ENCODE assay signal across 8 cellular contexts in the genomic region with DNA sequence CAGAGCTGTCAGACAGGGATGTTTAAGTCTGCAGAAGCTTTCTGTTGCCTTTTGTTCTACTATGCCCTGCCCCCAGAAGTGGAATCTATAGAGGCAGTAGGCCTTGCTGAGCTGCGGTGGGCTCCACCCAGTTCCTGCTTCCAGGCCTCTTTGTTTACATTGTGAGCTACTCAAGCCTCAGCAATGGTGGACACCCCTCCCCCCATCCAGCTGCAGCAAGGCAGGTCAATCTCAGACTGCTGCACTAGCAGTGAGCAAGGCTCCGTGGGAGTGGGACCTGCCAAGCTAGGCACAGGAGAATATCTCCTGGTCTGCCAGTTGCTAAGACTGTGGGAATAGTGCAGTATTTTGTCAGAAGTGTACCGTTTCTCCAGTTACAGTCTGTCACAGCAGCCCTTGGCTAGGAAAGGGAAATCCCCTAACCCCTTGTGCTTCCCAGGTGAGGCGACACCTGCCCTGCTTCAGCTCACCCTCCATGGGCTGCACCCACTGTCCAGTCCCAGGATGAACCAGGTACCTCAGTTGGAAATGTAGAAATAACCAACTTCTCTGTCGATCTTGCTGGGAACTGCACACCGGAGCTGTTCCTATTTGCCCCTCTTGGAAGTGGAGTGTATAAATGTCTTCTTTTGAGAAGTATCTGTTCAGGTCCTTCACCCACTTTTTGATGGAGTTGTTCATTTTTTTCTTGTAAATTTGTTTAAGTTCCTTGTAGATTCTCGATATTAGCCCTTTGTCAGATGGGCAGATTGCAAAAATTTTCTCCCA.
DNase-seq lines count a peak whose midpoint lies in the region; ATAC-seq, FAIRE-seq and TF ChIP-seq lines count a peak whose summit lies in the region.

No MANE protein-coding gene starts in this region.

- H3K27ac Mint-ChIP-seq in activated naive CD4-positive, alpha-beta T cell treated with anti-CD3 and anti-CD28 coated beads, Interleukin-2, amount 50 U/mL, for 72 hours: peak overlapping the region in 1 of 2 donors; percentile 20
- H3K27ac Mint-ChIP-seq in T-helper 1 cell treated with Interleukin-12 subunit alpha and Interleukin-12 subunit beta and Interleukin-4 antibody, amounts not matched to agents 30 μg/mL and 1 μg/mL, for 36 hours: peak overlapping the region; percentile 50

- DNase-seq in activated naive CD4-positive, alpha-beta T cell treated with Interleukin-2 at 50 U/mL for 16 hours: peak; percentile 17
- DNase-seq in activated naive CD4-positive, alpha-beta T cell treated with anti-CD3 and anti-CD28 coated beads, Interleukin-2, amount 50 U/mL, for 72 hours (ENCODE audit: low spot score in 2 of 2): no peak
- DNase-seq in endothelial cell of umbilical vein (ENCODE audit: low read depth, low spot score) (peak; percentile 72), small intestine (peak; percentile 24), occipital lobe (lab: John Stamatoyannopoulos, UW) (no peak)

- no peak for ATAC-seq in activated naive CD4-positive, alpha-beta T cell treated with anti-CD3 and anti-CD28 coated beads, Interleukin-2, amount 50 U/mL, for 72 hours
- no peak for ATAC-seq in HG02642 (IDR thresholded peaks at IDR 0.05; ENCODE audit: poor library complexity, unreplicated experiment)
- ATAC-seq in GM19324 (IDR thresholded peaks at IDR 0.05; ENCODE audit: low FRiP score, unreplicated experiment): no peak

- H3K4me1 Mint-ChIP-seq in T-helper 1 cell treated with Interleukin-12 subunit alpha and Interleukin-12 subunit beta and Interleukin-4 antibody, amounts not matched to agents 30 μg/mL and 1 μg/mL, for 36 hours (ENCODE audit: low read depth): peaks cover 36% of the 10 kb centered on the region

- H3K4me3 ChIP-seq in endothelial cell of umbilical vein (replicated peaks in 1 of 3; ENCODE audit: insufficient read depth in 1 of 3, low read depth in 1 of 3, low read length in 3 of 3) (no peak overlapping the region), small intestine (ENCODE audit: low read depth in 1 of 2, low read length in 2 of 2) (no peak overlapping the region)

- no peaks in the 10 kb centered on the region for H4K20me1 ChIP-seq in endothelial cell of umbilical vein (replicated peaks; ENCODE audit: control insufficient read depth, extremely low read depth, insufficient read depth, low read length)

- CTCF ChIA-PET in endothelial cell of umbilical vein (lab: Charles Lee): interaction anchor here (0.7 to 1.2 kb wide), 3 partner anchors 18 to 75 kb away, joined by 3 to 4 read pairs (median 3); no protein-coding TSS in a partner anchor

- no peak for TF ChIP-seq POLR2A in endothelial cell of umbilical vein (IDR thresholded peaks at IDR 0.05; ENCODE audit: low read depth, low read length)

- no peaks in the 10 kb centered on the region for H3K36me3 ChIP-seq in endothelial cell of umbilical vein (ENCODE audit: control insufficient read depth in 2 of 2, extremely low read depth in 1 of 2, insufficient read depth in 2 of 2, low read length in 2 of 2)
- H3K36me3 ChIP-seq in small intestine (ENCODE audit: control insufficient read depth in 2 of 2, insufficient read depth in 2 of 2, low read length in 2 of 2): no peaks in the 10 kb centered on the region

- H3K4me1 ChIP-seq in endothelial cell of umbilical vein (ENCODE audit: control insufficient read depth, extremely low read depth, insufficient read depth, low read length): peaks cover 4% of the 10 kb centered on the region
- H3K4me1 ChIP-seq in small intestine (ENCODE audit: control insufficient read depth in 2 of 2, insufficient read depth in 1 of 2, low read depth in 1 of 2, low read length in 1 of 2): no peaks in the 10 kb centered on the region

- H3K79me2 ChIP-seq in endothelial cell of umbilical vein (ENCODE audit: control insufficient read depth, insufficient read depth, low read length): no peaks in the 10 kb centered on the region

- peak overlapping the region; percentile 30 for H3K4me3 Mint-ChIP-seq in T-helper 1 cell treated with Interleukin-12 subunit alpha and Interleukin-12 subunit beta and Interleukin-4 antibody, amounts not matched to agents 30 μg/mL and 1 μg/mL, for 36 hours

- no peak overlapping the region for H3K9ac ChIP-seq in endothelial cell of umbilical vein (replicated peaks; ENCODE audit: extremely low read depth, insufficient read depth, low read length)

- H3K27ac ChIP-seq in endothelial cell of umbilical vein (ENCODE audit: insufficient read depth, low read depth, low read length) (no peak overlapping the region), small intestine (ENCODE audit: low read depth in 1 of 2, low read length in 1 of 2) (no peak overlapping the region)

- FAIRE-seq in endothelial cell of umbilical vein (lab: Jason Lieb, UNC): peak; percentile 79
- FAIRE-seq in small intestine (lab: Jason Lieb, UNC): no peak

- dilution Hi-C loops in endothelial cell of umbilical vein (cut with MboI; ENCODE audit: extremely low pct_ligation_motif_present, low sequenced_read_pairs): no loop called here

- H3K9me3 Mint-ChIP-seq in activated naive CD4-positive, alpha-beta T cell treated with anti-CD3 and anti-CD28 coated beads, Interleukin-2, amount 50 U/mL, for 72 hours: peaks cover 27 to 60% of the 10 kb centered on the region in 2 donors
- peaks cover 50% of the 10 kb centered on the region for H3K9me3 Mint-ChIP-seq in T-helper 1 cell treated with Interleukin-12 subunit alpha and Interleukin-12 subunit beta and Interleukin-4 antibody, amounts not matched to agents 30 μg/mL and 1 μg/mL, for 36 hours

- no peak for TF ChIP-seq CTCF in endothelial cell of umbilical vein (IDR thresholded peaks at IDR 0.05; ENCODE audit: extremely low read depth in 1 of 2, insufficient read depth in 1 of 2, low read depth in 1 of 2, low read length in 2 of 2)

- no peak overlapping the region for H3K4me2 ChIP-seq in endothelial cell of umbilical vein (ENCODE audit: insufficient read depth, low read length)

- H3K9me3 ChIP-seq in endothelial cell of umbilical vein (replicated peaks; ENCODE audit: control insufficient read depth, insufficient read depth, low read length) (no peaks in the 10 kb centered on the region), small intestine (ENCODE audit: control insufficient read depth, low read depth) (no peaks in the 10 kb centered on the region)

- peaks cover 34 to 56% of the 10 kb centered on the region in 2 donors for H3K36me3 Mint-ChIP-seq in activated naive CD4-positive, alpha-beta T cell treated with anti-CD3 and anti-CD28 coated beads, Interleukin-2, amount 50 U/mL, for 72 hours
- H3K36me3 Mint-ChIP-seq in T-helper 1 cell treated with Interleukin-12 subunit alpha and Interleukin-12 subunit beta and Interleukin-4 antibody, amounts not matched to agents 30 μg/mL and 1 μg/mL, for 36 hours (ENCODE audit: low read depth): peaks cover 50% of the 10 kb centered on the region

- POLR2A ChIA-PET in endothelial cell of umbilical vein (lab: Charles Lee): no interaction called here

- no peaks in the 10 kb centered on the region for H3K9me1 ChIP-seq in endothelial cell of umbilical vein (replicated peaks; ENCODE audit: control insufficient read depth, extremely low read depth, insufficient read depth, low read length)

- BruUV-seq in endothelial cell of umbilical vein (replicated peaks; lab: Mats Ljungman, UMichigan): no TSS peak

- no peaks in the 10 kb centered on the region for H3K27me3 Mint-ChIP-seq in T-helper 1 cell treated with Interleukin-12 subunit alpha and Interleukin-12 subunit beta and Interleukin-4 antibody, amounts not matched to agents 30 μg/mL and 1 μg/mL, for 36 hours (ENCODE audit: low read depth)

- peak overlapping the region; percentile 50 for H2AFZ ChIP-seq in endothelial cell of umbilical vein (ENCODE audit: low read depth, low read length)

- intact Hi-C loops in endothelial cell of umbilical vein (cut with micrococcal nuclease): no loop called here

- no peaks in the 10 kb centered on the region for H3K27me3 ChIP-seq in endothelial cell of umbilical vein (ENCODE audit: control insufficient read depth in 2 of 2, insufficient read depth in 2 of 2, low read length in 2 of 2)
- no peaks in the 10 kb centered on the region for H3K27me3 ChIP-seq in small intestine (ENCODE audit: control insufficient read depth in 2 of 2, insufficient read depth in 2 of 2, low read length in 2 of 2)

- 67 to 74% (median 69%) methylated on average over 7 of the region's 7 CpGs for whole genome bisulfite sequencing in small intestine, 3 donors

TF ChIP-seq in endothelial cell of umbilical vein, 7 proteins besides CTCF, POLR2A, EP300 and RAD21:
- TF ChIP-seq MYC (IDR thresholded peaks at IDR 0.05; ENCODE audit: low read depth, low read length) (no peak), EZH2 (IDR thresholded peaks at IDR 0.05; ENCODE audit: borderline replicate concordance, low read depth, low read length, severe bottlenecking) (no peak), POLR2AphosphoS5 (IDR thresholded peaks at IDR 0.05; ENCODE audit: insufficient read depth, low read depth, low read length) (peak; percentile 36), GATA2 (IDR thresholded peaks at IDR 0.05; ENCODE audit: insufficient read depth, insufficient read length, low read depth, low read length) (no peak), JUN (IDR thresholded peaks at IDR 0.05; ENCODE audit: borderline replicate concordance, insufficient read depth, insufficient read length, low read depth) (no peak)
- TF ChIP-seq, protein P1, sequence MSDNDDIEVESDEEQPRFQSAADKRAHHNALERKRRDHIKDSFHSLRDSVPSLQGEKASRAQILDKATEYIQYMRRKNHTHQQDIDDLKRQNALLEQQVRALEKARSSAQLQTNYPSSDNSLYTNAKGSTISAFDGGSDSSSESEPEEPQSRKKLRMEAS (IDR thresholded peaks at IDR 0.05; ENCODE audit: insufficient read depth, insufficient read length): no peak
TF ChIP-seq in endothelial cell of umbilical vein: peak in this region for 1.

Comparison
In these comparisons a context has a peak if more than half of its experiments do, and no peak if none do; other contexts are left out.
1. DNase-seq: peak in activated naive CD4-positive, alpha-beta T cell treated with Interleukin-2 at 50 U/mL for 16 hours (single experiment), endothelial cell of umbilical vein (single experiment) and small intestine (single experiment); none in activated naive CD4-positive, alpha-beta T cell treated with anti-CD3 and anti-CD28 coated beads, Interleukin-2, amount 50 U/mL, for 72 hours (0 of 2) and occipital lobe (single experiment).